23 cellular contexts compared by ENCODE assay signal in genomic region chr15:27798807-27799206, GRCh38.
"Had no signal": no experiment of that assay in that cellular context is flagged by ENCODE, and none has a peak within 500 bp of the region (broad histone marks: within the 10 kb centered on the region; RNA-seq: fewer than 3 reads in every experiment).

No MANE protein-coding gene starts in this region.

- H3K4me3 ChIP-seq: MG63, SJSA1, SK-N-MC had no signal

- H3K9me3 ChIP-seq: MG63, SJSA1 had no signal

- DNase-seq: IMR-90, Karpas-422, KG1, MG63, NCI-H1092, NCI-H1436 treated with DMSO at 0.1 percent for 48 hours, NCI-H1694, NCI-H187 treated with DMSO at 0.1 percent for 48 hours, NCI-H2029 treated with DMSO at 0.1 percent for 48 hours, NCI-H2171 treated with DMSO at 0.1 percent for 48 hours, NCI-H2227 treated with DMSO at 0.1 percent for 48 hours, NCI-H524, NCI-H526 treated with DMSO at 0.1 percent for 48 hours, NCI-H748 treated with DMSO at 0.1 percent for 48 hours, Right ventricle myocardium superior, RPMI8226, SIG-M5 had no signal

- ATAC-seq: HepG2 had no signal

- H3K27me3 ChIP-seq: MG63, SJSA1 had no signal

- H3K36me3 ChIP-seq: MG63, SJSA1 had no signal

- H3K27ac ChIP-seq: HL-60, SJSA1, SK-N-MC had no signal

- H3K4me1 ChIP-seq: SJSA1 had no signal

- FAIRE-seq: HepG2, HTR-8/SVneo, RCC 7860 had no signal
